Comparison of ENCODE assay signal across 8 cellular contexts in the genomic region with DNA sequence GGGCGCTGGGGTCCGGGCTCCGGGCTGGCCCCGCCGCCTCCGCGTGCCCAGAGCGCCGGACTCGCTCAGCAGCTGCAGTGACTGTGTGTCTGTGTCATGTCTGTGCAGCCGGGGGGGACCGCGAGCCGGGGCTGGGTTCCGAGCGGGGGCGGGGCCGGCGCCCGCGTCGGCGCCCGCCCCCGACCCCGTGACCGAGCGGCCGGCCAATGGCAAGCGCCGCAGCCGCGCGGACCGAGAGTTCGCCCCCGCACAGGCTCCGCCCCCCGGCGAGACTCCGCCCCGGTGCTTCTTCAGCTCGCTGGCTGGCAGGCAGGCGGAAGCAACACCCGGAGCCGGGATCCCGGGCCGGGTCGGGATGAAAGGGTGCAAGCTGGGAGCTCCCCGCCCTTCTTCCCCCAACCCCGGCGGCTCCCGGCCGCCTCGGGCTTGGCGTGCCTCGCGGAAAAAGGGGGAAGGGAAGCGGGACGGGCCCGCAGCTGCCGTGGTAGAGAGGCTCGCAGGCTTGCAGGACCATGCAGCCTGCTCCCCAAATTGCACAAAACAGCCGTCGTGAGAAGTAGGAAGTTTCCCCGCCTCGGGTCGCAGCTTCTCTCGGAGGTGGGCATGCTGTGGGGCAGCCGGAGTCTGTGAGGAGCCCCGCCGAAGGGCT. TPM values are rescaled to one million over a fixed set of nuclear protein-coding genes. Genes with fewer than 3 reads are reported as not detected.
DNase-seq lines count a peak whose midpoint lies in the region; ATAC-seq and TF ChIP-seq lines count a peak whose summit lies in the region.

No MANE protein-coding gene starts in this region.

- H3K27ac ChIP-seq in colonic mucosa (peak overlapping the region; percentile 68), layer of hippocampus (ENCODE audit: low read depth, low read length) (peak overlapping the region; percentile 71)

- peaks cover 6% of the 10 kb centered on the region for H3K27me3 ChIP-seq in colonic mucosa
- H3K27me3 ChIP-seq in layer of hippocampus (ENCODE audit: control insufficient read depth, insufficient read depth, low read length): no peaks in the 10 kb centered on the region

- H3K4me3 Mint-ChIP-seq in activated CD4-positive, alpha-beta T cell treated with anti-CD3 and anti-CD28 coated beads, Interleukin-2, amount 10 ng/mL, durations not matched to agents 24 days and 14 days: peak overlapping the region; percentile 60

- DNase-seq in 8988T: peak; percentile 86
- peak; percentile 96 for DNase-seq in NCI-H2227 (lab: John Stamatoyannopoulos, UW; ENCODE audit: unreplicated experiment)
- DNase-seq in activated CD4-positive, alpha-beta T cell treated with anti-CD3 and anti-CD28 coated beads, Interleukin-2, amount 10 ng/mL, durations not matched to agents 24 days and 14 days: peak; percentile 94
- DNase-seq in colonic mucosa: peak; percentile 100
- DNase-seq in stimulated activated CD4-positive, alpha-beta T cell treated with anti-CD3 and anti-CD28 coated beads, Interleukin-15, amount 100 ng/mL, for 48 hours (ENCODE audit: low read depth in 2 of 2): peak; percentile 84 to 87

- peak overlapping the region; percentile 56 for H3K4me3 ChIP-seq in colonic mucosa

- H3K27ac Mint-ChIP-seq in activated CD4-positive, alpha-beta T cell treated with anti-CD3 and anti-CD28 coated beads, Interleukin-2, amount 10 ng/mL, durations not matched to agents 24 days and 14 days: no peak overlapping the region

- H3K27me3 Mint-ChIP-seq in activated CD4-positive, alpha-beta T cell treated with anti-CD3 and anti-CD28 coated beads, Interleukin-2, amount 10 ng/mL, durations not matched to agents 24 days and 14 days: peaks cover 44% of the 10 kb centered on the region

- ATAC-seq in GM18867 (IDR thresholded peaks at IDR 0.05; ENCODE audit: unreplicated experiment) (peak; percentile 62), HG03097 (IDR thresholded peaks at IDR 0.05; ENCODE audit: low FRiP score, unreplicated experiment) (peak; percentile 60)

- H3K4me1 Mint-ChIP-seq in activated CD4-positive, alpha-beta T cell treated with anti-CD3 and anti-CD28 coated beads, Interleukin-2, amount 10 ng/mL, durations not matched to agents 24 days and 14 days: peaks cover 3% of the 10 kb centered on the region

- H3K36me3 Mint-ChIP-seq in activated CD4-positive, alpha-beta T cell treated with anti-CD3 and anti-CD28 coated beads, Interleukin-2, amount 10 ng/mL, durations not matched to agents 24 days and 14 days (ENCODE audit: low read depth): peaks cover 2% of the 10 kb centered on the region

- no peaks in the 10 kb centered on the region for H3K9me3 ChIP-seq in colonic mucosa

- H3K9ac ChIP-seq in colonic mucosa (ENCODE audit: low read depth in 2 of 2, low read length in 2 of 2): peak overlapping the region; percentile 70 to 76

- no peaks in the 10 kb centered on the region for H3K4me1 ChIP-seq in colonic mucosa

- H3K9me3 Mint-ChIP-seq in activated CD4-positive, alpha-beta T cell treated with anti-CD3 and anti-CD28 coated beads, Interleukin-2, amount 10 ng/mL, durations not matched to agents 24 days and 14 days: peaks cover 4% of the 10 kb centered on the region

- H3K36me3 ChIP-seq in colonic mucosa: no peaks in the 10 kb centered on the region

- intact Hi-C loops in activated CD4-positive, alpha-beta T cell treated with anti-CD3 and anti-CD28 coated beads, Interleukin-2, amount 10 ng/mL, durations not matched to agents 24 days and 14 days (cut with micrococcal nuclease): no loop called here
- intact Hi-C loops in colonic mucosa (cut with DNase I): loop anchor here (5.0 to 10.0 kb wide), 4 partner anchors 266 to 1234 kb away; no protein-coding TSS in a partner anchor

- no peak for TF ChIP-seq CTCF in colonic mucosa (IDR thresholded peaks at IDR 0.05)

RNA-seq across cellular contexts. Expression of a gene that starts 0.8 kb away (rescaled TPM):
- total RNA-seq in activated CD4-positive, alpha-beta T cell treated with anti-CD3 and anti-CD28 coated beads, Interleukin-2, amount 10 ng/mL, durations not matched to agents 24 days and 14 days: 0.47 TPM in 1 of 2 replicates, not detected in the other
- total RNA-seq in colonic mucosa: 10 to 100 TPM; 45.2 to 46.5 TPM

Comparison
In these comparisons a context has a peak if more than half of its experiments do, and no peak if none do; other contexts are left out.
1. Peak in every context shown above with its lines: DNase-seq, ATAC-seq, H3K4me3 ChIP-seq and H3K27ac ChIP-seq.
2. RNA of a gene that starts 0.8 kb away (total RNA-seq): 45.2 to 46.5 TPM in colonic mucosa; 0.47 TPM in activated CD4-positive, alpha-beta T cell treated with anti-CD3 and anti-CD28 coated beads, Interleukin-2, amount 10 ng/mL, durations not matched to agents 24 days and 14 days; every median in the first group is over 10 times any median in the second.